8 cellular contexts compared by ENCODE assay signal in genomic region chr7:43784030-43785001, GRCh38. TPM values are rescaled to one million over a fixed set of nuclear protein-coding genes. Genes with fewer than 3 reads are reported as not detected.
DNase-seq lines count a peak whose midpoint lies in the region; ATAC-seq and TF ChIP-seq lines count a peak whose summit lies in the region.

No MANE protein-coding gene starts in this region.

- no peaks in the 10 kb centered on the region for H3K36me3 ChIP-seq in OCI-LY3 (replicated peaks; ENCODE audit: low read depth, low read length)

- 0 out of 2 replicates have a peak overlapping the region, but pooled peaks have one; percentile 5 for H3K4me2 ChIP-seq in OCI-LY3 (ENCODE audit: low read length)

- H3K4me3 ChIP-seq in OCI-LY3 (ENCODE audit: low read length), result no peak overlapping the region

- peaks cover 5% of the 10 kb centered on the region; the same call in 1 of the 2 replicates for H3K4me1 ChIP-seq in OCI-LY3 (ENCODE audit: low read length)

- H3K36me3 Mint-ChIP-seq in mesothelial cell of epicardium (peaks cover 21% of the 10 kb centered on the region), immature natural killer cell (peaks cover 10 to 24% (median 16%) of the 10 kb centered on the region in 3 donors)

- H3K4me3 Mint-ChIP-seq in mesothelial cell of epicardium (no peak overlapping the region), immature natural killer cell (no peak overlapping the region)

- DNase-seq in mesothelial cell of epicardium (ENCODE audit: low spot score in 2 of 2, unreplicated experiment in 2 of 2) (no peak), immature natural killer cell (no peak), MV-4-11 (lab: John Stamatoyannopoulos, UW) (no peak), left ventricle myocardium superior (no peak), KBM-7 (no peak)

- no peak for TF ChIP-seq CTCF in OCI-LY3 (IDR thresholded peaks at IDR 0.05; ENCODE audit: low read depth, low read length)
- TF ChIP-seq CTCF in mesothelial cell of epicardium (IDR thresholded peaks at IDR 0.05; ENCODE audit: unreplicated experiment), result no peak

- no peak overlapping the region for H3K27ac ChIP-seq in OCI-LY3 (ENCODE audit: low read length)

- H3K4me1 Mint-ChIP-seq in mesothelial cell of epicardium (peaks cover 21% of the 10 kb centered on the region), immature natural killer cell (no peaks in the 10 kb centered on the region)

- intact Hi-C loops in left ventricle myocardium superior (cut with micrococcal nuclease), result no loop called here

- H3K9ac ChIP-seq in OCI-LY3 (ENCODE audit: low read length), result no peak overlapping the region

- H3K27ac Mint-ChIP-seq in mesothelial cell of epicardium (peak overlapping the region; percentile 67), immature natural killer cell (no peak overlapping the region)

- H3K9me3 Mint-ChIP-seq in mesothelial cell of epicardium, result peaks cover under 1% of the 10 kb centered on the region
- H3K9me3 Mint-ChIP-seq in immature natural killer cell, result no peaks in the 10 kb centered on the region

- peak; percentile 99 for ATAC-seq in GM18861 (IDR thresholded peaks at IDR 0.05; ENCODE audit: unreplicated experiment)
- ATAC-seq in GM21786 (IDR thresholded peaks at IDR 0.05; ENCODE audit: unreplicated experiment), result peak; percentile 98
- ATAC-seq in left ventricle myocardium superior, result no peak

- H4K20me1 ChIP-seq in OCI-LY3 (ENCODE audit: insufficient read depth, low read length), result no peaks in the 10 kb centered on the region

- H2AFZ ChIP-seq in OCI-LY3 (ENCODE audit: low read depth, low read length), result no peak overlapping the region

- no peaks in the 10 kb centered on the region for H3K27me3 ChIP-seq in OCI-LY3 (ENCODE audit: low read depth, low read length)

- H3K27me3 Mint-ChIP-seq in mesothelial cell of epicardium (ENCODE audit: low read depth) (no peaks in the 10 kb centered on the region), immature natural killer cell (ENCODE audit: low read depth in 3 of 3) (no peaks in the 10 kb centered on the region)

- no peaks in the 10 kb centered on the region for H3K9me3 ChIP-seq in OCI-LY3 (ENCODE audit: insufficient read depth, low read length)

- no peaks in the 10 kb centered on the region for H3K79me2 ChIP-seq in OCI-LY3 (ENCODE audit: low read length)

- in situ Hi-C loops in KBM-7 (cut with MboI; ENCODE audit: low pct_unique_long_range_greater_than_20kb, low sequenced_read_pairs), result no loop called here

RNA-seq across cellular contexts. Expression of gene BLVRA, which starts 25.8 kb away (rescaled TPM):
- total RNA-seq in mesothelial cell of epicardium (27.3 to 29.6 TPM (median 28.9 TPM) in 3 replicates), left ventricle myocardium superior (47.4 TPM)
- polyA plus RNA-seq in immature natural killer cell, result 10 to 100 TPM; 51.0 to 72.3 (median 51.0) TPM

RNA-seq across cellular contexts. Expression of gene COA1, which starts 55.0 kb away (rescaled TPM):
- total RNA-seq in mesothelial cell of epicardium, result 89.3 to 93.7 TPM (median 91.8 TPM) in 3 replicates
- polyA plus RNA-seq in immature natural killer cell, result 10 to 100 TPM; 48.2 to 99.7 (median 77.1) TPM
- 72.5 TPM for total RNA-seq in left ventricle myocardium superior
